16 cellular contexts compared by ENCODE assay signal in genomic region chr14:65486856-65487255, GRCh38.
DNase-seq lines count a peak whose midpoint lies in the region; ATAC-seq, FAIRE-seq and TF ChIP-seq lines count a peak whose summit lies in the region.
"Had no signal": no experiment of that assay in that cellular context is flagged by ENCODE, and none has a peak within 500 bp of the region (broad histone marks: within the 10 kb centered on the region; RNA-seq: fewer than 3 reads in every experiment).

No MANE protein-coding gene starts in this region.

- H3K36me3 Mint-ChIP-seq in activated CD4-positive, alpha-beta T cell treated with anti-CD3 and anti-CD28 coated beads, Interleukin-2, amount 10 ng/mL, durations not matched to agents 7 days and 5 days (ENCODE audit: low read depth) = peaks cover 37% of the 10 kb centered on the region

- no peak for TF ChIP-seq POLR2A in HepG2 (IDR thresholded peaks at IDR 0.05; ENCODE audit: insufficient read depth in 1 of 2, low read depth in 2 of 2, low read length in 2 of 2)
- TF ChIP-seq POLR2A in right lobe of liver (IDR thresholded peaks at IDR 0.05) = no peak

- ATAC-seq in HepG2 = no peak
- ATAC-seq in right lobe of liver = no peak
- no peak for ATAC-seq in PC-3

- BruUV-seq in HepG2 (replicated peaks; lab: Mats Ljungman, UMichigan) = no TSS peak
- BruUV-seq in PC-3 (replicated peaks; lab: Mats Ljungman, UMichigan) = no TSS peak

- H3K9me2 ChIP-seq in PC-3 (replicated peaks; ENCODE audit: low read length) = no peaks in the 10 kb centered on the region

- TF ChIP-seq RAD21 in HepG2 (CRISPR knock-in tag; IDR thresholded peaks at IDR 0.05) = no peak

- in situ Hi-C loops in HepG2 (cut with HindIII; ENCODE audit: extremely low pct_ligation_motif_present, low pct_unique_long_range_greater_than_20kb) = no loop called here

- no peak overlapping the region for H3K4me3 Mint-ChIP-seq in activated CD4-positive, alpha-beta T cell treated with anti-CD3 and anti-CD28 coated beads, Interleukin-2, amount 10 ng/mL, durations not matched to agents 7 days and 5 days

- TF ChIP-seq EP300 in HepG2 (IDR thresholded peaks at IDR 0.05; ENCODE audit: low read depth in 2 of 2, low read length in 2 of 2) = no peak
- TF ChIP-seq EP300 in HepG2 (CRISPR knock-in tag; IDR thresholded peaks at IDR 0.05; ENCODE audit: borderline replicate concordance) = no peak

- intact Hi-C loops in HepG2 (cut with micrococcal nuclease; ENCODE audit: unreplicated experiment) = no loop called here
- intact Hi-C loops in right lobe of liver (cut with DNase I) = no loop called here
- intact Hi-C loops in PC-3 (cut with micrococcal nuclease) = no loop called here

- no peaks in the 10 kb centered on the region for H3K4me1 ChIP-seq in HepG2 (ENCODE audit: insufficient read depth, low read length)
- H3K4me1 ChIP-seq in right lobe of liver = no peaks in the 10 kb centered on the region
- peaks cover 15% of the 10 kb centered on the region for H3K4me1 ChIP-seq in PC-3 (ENCODE audit: insufficient read depth, low read length)
- peaks cover 4% of the 10 kb centered on the region for H3K4me1 ChIP-seq in osteoblast (ENCODE audit: insufficient read depth, low read length)

- H3K9ac ChIP-seq in HepG2 (ENCODE audit: insufficient read depth, low read depth, low read length) (no peak overlapping the region), PC-3 (ENCODE audit: low read length) (no peak overlapping the region)

- CTCF ChIA-PET in HepG2 (lab: Yijun Ruan, JAX; ENCODE audit: low intra/inter-chr PET ratio, low total read pairs) = no interaction called here
- CTCF ChIA-PET in PC-3 (lab: Charles Lee) = no interaction called here
- CTCF ChIA-PET in activated CD4-positive, alpha-beta T cell treated with anti-CD3 and anti-CD28 coated beads, Interleukin-2, amount 10 ng/mL, durations not matched to agents 7 days and 5 days (lab: Charles Lee) = interaction anchor here (0.8 to 1.3 kb wide), 3 partner anchors 10 to 15 kb away, joined by 3 to 4 read pairs (median 3); no protein-coding TSS in a partner anchor

- no peaks in the 10 kb centered on the region for H3K27me3 ChIP-seq in HepG2 (ENCODE audit: control insufficient read depth in 1 of 2, insufficient read depth in 2 of 2, low read length in 2 of 2)
- H3K27me3 ChIP-seq in right lobe of liver = no peaks in the 10 kb centered on the region
- H3K27me3 ChIP-seq in PC-3 (ENCODE audit: low read length) = no peaks in the 10 kb centered on the region
- H3K27me3 ChIP-seq in osteoblast (ENCODE audit: insufficient read depth, low read length) = no peaks in the 10 kb centered on the region

- no peak for FAIRE-seq in HepG2 (lab: Jason Lieb, UNC)
- FAIRE-seq: A204.1 had no signal

- TF ChIP-seq CTCF in HepG2 (CRISPR knock-in tag; IDR thresholded peaks at IDR 0.05) = no peak
- TF ChIP-seq CTCF in right lobe of liver (IDR thresholded peaks at IDR 0.05) = no peak
- peak; percentile 31 for TF ChIP-seq CTCF in PC-3 (conservative IDR thresholded peaks at IDR 0.05; ENCODE audit: low read depth, low read length)
- peak; percentile 22 for TF ChIP-seq CTCF in epithelial cell of proximal tubule (conservative IDR thresholded peaks at IDR 0.05; ENCODE audit: low read depth, low read length)
- TF ChIP-seq CTCF in osteoblast (IDR thresholded peaks at IDR 0.05; ENCODE audit: extremely low read depth, low read depth, low read length) = peak; percentile 9

- H3K36me3 ChIP-seq in HepG2 (replicated peaks in 1 of 2; ENCODE audit: control insufficient read depth in 1 of 2, insufficient read depth in 2 of 2, low read length in 2 of 2) (no peaks in the 10 kb centered on the region), right lobe of liver (no peaks in the 10 kb centered on the region), PC-3 (ENCODE audit: low read depth, low read length) (peaks cover 13% of the 10 kb centered on the region; the same call in 1 of the 2 replicates), osteoblast (ENCODE audit: insufficient read depth, low read length) (no peaks in the 10 kb centered on the region)

- H3K79me2 ChIP-seq in HepG2 (ENCODE audit: insufficient read depth, low read length) (no peaks in the 10 kb centered on the region), PC-3 (ENCODE audit: low read length) (peaks cover 99% of the 10 kb centered on the region), osteoblast (ENCODE audit: insufficient read depth, low read length) (peaks cover 40% of the 10 kb centered on the region)

- H3K9me3 ChIP-seq in HepG2 (ENCODE audit: low read length) = no peaks in the 10 kb centered on the region
- H3K9me3 ChIP-seq in right lobe of liver = no peaks in the 10 kb centered on the region
- H3K9me3 ChIP-seq in PC-3 (ENCODE audit: low read length) = no peaks in the 10 kb centered on the region
- H3K9me3 ChIP-seq in osteoblast (ENCODE audit: low read depth, low read length) = no peaks in the 10 kb centered on the region

- H3K27me3 Mint-ChIP-seq in activated CD4-positive, alpha-beta T cell treated with anti-CD3 and anti-CD28 coated beads, Interleukin-2, amount 10 ng/mL, durations not matched to agents 7 days and 5 days = no peaks in the 10 kb centered on the region

- no peak overlapping the region for H2AFZ ChIP-seq in HepG2 (ENCODE audit: low read length)
- no peak overlapping the region for H2AFZ ChIP-seq in PC-3 (ENCODE audit: low read length)
- H2AFZ ChIP-seq in osteoblast (ENCODE audit: low read length) = no peak overlapping the region
- H2AFZ ChIP-seq: PC-9 had no signal

- H3K9me3 Mint-ChIP-seq in activated CD4-positive, alpha-beta T cell treated with anti-CD3 and anti-CD28 coated beads, Interleukin-2, amount 10 ng/mL, durations not matched to agents 7 days and 5 days = no peaks in the 10 kb centered on the region

- H3K4me2 ChIP-seq in HepG2 (ENCODE audit: low read depth, low read length) (no peak overlapping the region), PC-3 (ENCODE audit: low read length) (no peak overlapping the region), osteoblast (ENCODE audit: insufficient read depth, low read length) (no peak overlapping the region)
- H3K4me2 ChIP-seq: PC-9 had no signal

- POLR2A ChIA-PET in HepG2 (lab: Yijun Ruan, JAX) = no interaction called here
- POLR2A ChIA-PET in PC-3 (lab: Charles Lee; ENCODE audit: unreplicated experiment) = no interaction called here
- POLR2A ChIA-PET in activated CD4-positive, alpha-beta T cell treated with anti-CD3 and anti-CD28 coated beads, Interleukin-2, amount 10 ng/mL, durations not matched to agents 7 days and 5 days (lab: Charles Lee) = no interaction called here

- H3K27ac ChIP-seq in HepG2 (ENCODE audit: extremely low read length, insufficient read depth, low read length) = no peak overlapping the region
- H3K27ac ChIP-seq in right lobe of liver = no peak overlapping the region
- H3K27ac ChIP-seq in PC-3 (ENCODE audit: low read length) = no peak overlapping the region
- H3K27ac ChIP-seq in osteoblast (ENCODE audit: low read depth, low read length) = no peak overlapping the region
- H3K27ac ChIP-seq: PC-9 had no signal

- H3K4me3 ChIP-seq in HepG2 (replicated peaks in 1 of 3; ENCODE audit: insufficient read depth in 1 of 3, low read depth in 2 of 3, low read length in 3 of 3) = no peak overlapping the region
- no peak overlapping the region for H3K4me3 ChIP-seq in right lobe of liver
- no peak overlapping the region for H3K4me3 ChIP-seq in PC-3 (ENCODE audit: low read length)
- H3K4me3 ChIP-seq in epithelial cell of proximal tubule (ENCODE audit: low read depth, low read length) = no peak overlapping the region
- no peak overlapping the region for H3K4me3 ChIP-seq in osteoblast (ENCODE audit: insufficient read depth, low read length)
- H3K4me3 ChIP-seq: PC-9 had no signal

- no peak overlapping the region for H3K27ac Mint-ChIP-seq in activated CD4-positive, alpha-beta T cell treated with anti-CD3 and anti-CD28 coated beads, Interleukin-2, amount 10 ng/mL, durations not matched to agents 7 days and 5 days

- H3F3A ChIP-seq in PC-3 (ENCODE audit: low read length, unreplicated experiment) = no peaks in the 10 kb centered on the region

- no peaks in the 10 kb centered on the region for H4K20me1 ChIP-seq in HepG2 (ENCODE audit: insufficient read depth, low read length)
- peaks cover 21% of the 10 kb centered on the region for H4K20me1 ChIP-seq in PC-3 (ENCODE audit: low read length)
- H4K20me1 ChIP-seq in osteoblast (ENCODE audit: insufficient read depth, low read length) = peaks cover 12% of the 10 kb centered on the region

- H3K4me1 Mint-ChIP-seq in activated CD4-positive, alpha-beta T cell treated with anti-CD3 and anti-CD28 coated beads, Interleukin-2, amount 10 ng/mL, durations not matched to agents 7 days and 5 days = peaks cover 18% of the 10 kb centered on the region

- no peak for DNase-seq in HepG2 (ENCODE audit: low spot score)
- no peak for DNase-seq in right lobe of liver
- DNase-seq in PC-3 = no peak
- no peak for DNase-seq in epithelial cell of proximal tubule (ENCODE audit: low read depth)
- DNase-seq in osteoblast (ENCODE audit: insufficient read length, low spot score, missing footprints) = no peak
- DNase-seq in NCI-H2196 (lab: John Stamatoyannopoulos, UW; ENCODE audit: unreplicated experiment) = no peak
- no peak for DNase-seq in activated CD4-positive, alpha-beta T cell treated with anti-CD3 and anti-CD28 coated beads, Interleukin-2, amount 10 ng/mL, durations not matched to agents 7 days and 5 days
- DNase-seq in activated naive CD4-positive, alpha-beta T cell (lab: John Stamatoyannopoulos, UW) = no peak
- DNase-seq: DMS79; GDM1; NCI-H1092; NCI-H2107; NCI-H69; NK-92 treated with Interleukin-12 subunit alpha and Interleukin-12 subunit beta, amount 100 ng/mL, for 24 hours; PC-9 had no signal

TF ChIP-seq in HepG2, 621 proteins besides CTCF, POLR2A, EP300 and RAD21 (continues in another document):
- TF ChIP-seq SMYD3 (CRISPR knock-in tag; IDR thresholded peaks at IDR 0.05) (no peak), HOXD1 (CRISPR knock-in tag; IDR thresholded peaks at IDR 0.05) (no peak)
- TF ChIP-seq, protein P1, sequence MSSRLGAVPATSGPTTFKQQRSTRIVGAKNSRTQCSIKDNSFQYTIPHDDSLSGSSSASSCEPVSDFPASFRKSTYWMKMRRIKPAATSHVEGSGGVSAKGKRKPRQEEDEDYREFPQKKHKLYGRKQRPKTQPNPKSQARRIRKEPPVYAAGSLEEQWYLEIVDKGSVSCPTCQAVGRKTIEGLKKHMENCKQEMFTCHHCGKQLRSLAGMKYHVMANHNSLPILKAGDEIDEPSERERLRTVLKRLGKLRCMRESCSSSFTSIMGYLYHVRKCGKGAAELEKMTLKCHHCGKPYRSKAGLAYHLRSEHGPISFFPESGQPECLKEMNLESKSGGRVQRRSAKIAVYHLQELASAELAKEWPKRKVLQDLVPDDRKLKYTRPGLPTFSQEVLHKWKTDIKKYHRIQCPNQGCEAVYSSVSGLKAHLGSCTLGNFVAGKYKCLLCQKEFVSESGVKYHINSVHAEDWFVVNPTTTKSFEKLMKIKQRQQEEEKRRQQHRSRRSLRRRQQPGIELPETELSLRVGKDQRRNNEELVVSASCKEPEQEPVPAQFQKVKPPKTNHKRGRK (CRISPR knock-in tag; IDR thresholded peaks at IDR 0.05) = no peak

Comparison
In these comparisons a context has a peak if more than half of its experiments do, and no peak if none do; other contexts are left out.
1. CTCF ChIP-seq: peak in PC-3 (single experiment), epithelial cell of proximal tubule (single experiment) and osteoblast (single experiment); none in HepG2 (single experiment) and right lobe of liver (0 of 4).